Comparison of ENCODE assay signal across 18 cellular contexts in genomic region chr7:3156508-3156907, GRCh38.
DNase-seq lines count a peak whose midpoint lies in the region; ATAC-seq and TF ChIP-seq lines count a peak whose summit lies in the region.
"Had no signal": no experiment of that assay in that cellular context is flagged by ENCODE, and none has a peak within 500 bp of the region (broad histone marks: within the 10 kb centered on the region; RNA-seq: fewer than 3 reads in every experiment).

No MANE protein-coding gene starts in this region.

- in situ Hi-C loops in IMR-90 (cut with MboI; ENCODE audit: low sequenced_read_pairs): loop anchor here (10.0 to 25.0 kb wide), 2 partner anchors 272 to 469 kb away; partner anchors contain the start of gene AMZ1

- no peak for TF ChIP-seq EP300 in sigmoid colon (IDR thresholded peaks at IDR 0.05)

- CTCF ChIA-PET in IMR-90 (lab: Yijun Ruan, JAX): no interaction called here

- no peak for ATAC-seq in activated T-cell treated with anti-CD3 and anti-CD28 coated beads, Interleukin-2, amount 50 U/mL, for 72 hours (replicated peaks in 1 of 2)
- ATAC-seq in IMR-90 (ENCODE audit: low read depth) (no peak), GM21447 (IDR thresholded peaks at IDR 0.05; ENCODE audit: unreplicated experiment) (no peak)
- ATAC-seq: GM12878 had no signal

- no peak overlapping the region for H2BK20ac ChIP-seq in IMR-90 (ENCODE audit: low read depth, low read length)

- intact Hi-C loops in IMR-90 (cut with micrococcal nuclease) (loop anchor here (5.0 to 10.0 kb wide), 3 partner anchors 89 to 682 kb away; partner anchors contain the start of gene GRIFIN), sigmoid colon (cut with DNase I) (no loop called here)

- no peak overlapping the region for H3K4me3 ChIP-seq in IMR-90 (ENCODE audit: insufficient read depth, low read depth, low read length)
- H3K4me3 ChIP-seq in sigmoid colon: no peak overlapping the region
- H3K4me3 ChIP-seq: BLaER1, GM12878, GM23248 had no signal

- H4K20me1 ChIP-seq in IMR-90 (ENCODE audit: insufficient read depth, low read length): no peaks in the 10 kb centered on the region
- H4K20me1 ChIP-seq: BLaER1 had no signal

- H4K91ac ChIP-seq in IMR-90 (ENCODE audit: insufficient read depth, low read depth, low read length): no peak overlapping the region

- H3K4me1 Mint-ChIP-seq in activated T-cell treated with anti-CD3 and anti-CD28 coated beads, Interleukin-2, amount 50 U/mL, for 72 hours (ENCODE audit: low read depth): peaks cover 31% of the 10 kb centered on the region

- no peak overlapping the region for H3K23ac ChIP-seq in IMR-90 (ENCODE audit: low read depth, low read length)

- peaks cover 0 to 2% of the 10 kb centered on the region in 2 donors for H3K36me3 Mint-ChIP-seq in activated T-cell treated with anti-CD3 and anti-CD28 coated beads, Interleukin-2, amount 50 U/mL, for 72 hours (ENCODE audit: insufficient read depth in 2 of 2)
- H3K36me3 Mint-ChIP-seq: CD14-positive monocyte; CD4-positive, alpha-beta memory T cell had no signal

- H4K8ac ChIP-seq in IMR-90 (ENCODE audit: low read depth in 2 of 2, low read length in 2 of 2): no peak overlapping the region

- no peak overlapping the region for H3K4me3 Mint-ChIP-seq in activated T-cell treated with anti-CD3 and anti-CD28 coated beads, Interleukin-2, amount 50 U/mL, for 72 hours
- H3K4me3 Mint-ChIP-seq: CD14-positive monocyte; CD4-positive, alpha-beta memory T cell had no signal

- no peak overlapping the region for H2BK120ac ChIP-seq in IMR-90 (ENCODE audit: low read depth, low read length)

- peak overlapping the region; percentile 41 for H2AFZ ChIP-seq in IMR-90 (replicated peaks; ENCODE audit: low read length, poor library complexity)
- H2AFZ ChIP-seq: GM23248 had no signal

- no peak overlapping the region for H3K4me2 ChIP-seq in IMR-90 (ENCODE audit: low read depth, low read length)

- H3K4me1 ChIP-seq in IMR-90 (ENCODE audit: control insufficient read depth, insufficient read depth, low read length): no peaks in the 10 kb centered on the region
- no peaks in the 10 kb centered on the region for H3K4me1 ChIP-seq in sigmoid colon

- TF ChIP-seq CTCF in IMR-90 (conservative IDR thresholded peaks at IDR 0.05; ENCODE audit: low read depth, low read length) (no peak), sigmoid colon (IDR thresholded peaks at IDR 0.05) (no peak)

- H3K9me1 ChIP-seq in IMR-90 (ENCODE audit: insufficient read depth, low read length): no peaks in the 10 kb centered on the region

- no peak overlapping the region for H3K56ac ChIP-seq in IMR-90 (ENCODE audit: extremely low read depth, insufficient read depth, low read length)

- no peak overlapping the region for H3K14ac ChIP-seq in IMR-90 (replicated peaks; ENCODE audit: low read depth, low read length)

- H3K4ac ChIP-seq in IMR-90 (ENCODE audit: low read depth, low read length): no peak overlapping the region

- H3K27me3 ChIP-seq in IMR-90 (ENCODE audit: control insufficient read depth, insufficient read depth, low read length) (peaks cover 3% of the 10 kb centered on the region; the same call in 1 of the 2 replicates), sigmoid colon (peaks cover 0 to 3% (median 0%) of the 10 kb centered on the region in 3 donors)
- H3K27me3 ChIP-seq: BLaER1 had no signal

- no peaks in the 10 kb centered on the region for H3K79me1 ChIP-seq in IMR-90 (ENCODE audit: low read depth in 1 of 2, low read length in 2 of 2)

- H3K9ac ChIP-seq in IMR-90 (ENCODE audit: low read depth, low read length): no peak overlapping the region
- H3K9ac ChIP-seq: BLaER1, GM23248 had no signal

- no peak for DNase-seq in activated T-cell treated with anti-CD3 and anti-CD28 coated beads, Interleukin-2, amount 50 U/mL, for 72 hours
- no peak for DNase-seq in activated T-cell treated with anti-CD3 and anti-CD28 coated beads, Interleukin-2, amount 50 U/mL, for 48 hours
- DNase-seq in IMR-90 (no peak), RPMI7951 (ENCODE audit: low read depth) (peak; percentile 97), sigmoid colon (peak; percentile 40), NCI-H524 treated with DMSO at 0.1 percent for 48 hours (lab: John Stamatoyannopoulos, UW) (no peak), NCI-H1436 treated with DMSO at 0.1 percent for 48 hours (lab: John Stamatoyannopoulos, UW) (no peak)
- DNase-seq: 8988T; CD4-positive, alpha-beta memory T cell; DMS153; DMS79; GF-D8; GM23248; HCEC 1CT had no signal

- POLR2A ChIA-PET in IMR-90 (lab: Charles Lee; ENCODE audit: unreplicated experiment): no interaction called here

- dilution Hi-C loops in IMR-90 (cut with HindIII; ENCODE audit: low sequenced_read_pairs, unreplicated experiment): no loop called here

- H4K5ac ChIP-seq in IMR-90 (ENCODE audit: low read depth, low read length): no peak overlapping the region

- no peak overlapping the region for H2BK15ac ChIP-seq in IMR-90 (ENCODE audit: low read depth, low read length)

- H3K36me3 ChIP-seq in IMR-90 (ENCODE audit: control insufficient read depth, insufficient read depth, low read length): no peaks in the 10 kb centered on the region
- no peaks in the 10 kb centered on the region for H3K36me3 ChIP-seq in sigmoid colon
- H3K36me3 ChIP-seq: BLaER1 had no signal

- H3K18ac ChIP-seq in IMR-90 (ENCODE audit: low read depth, low read length): no peak overlapping the region

- WGBS in IMR-90 (ENCODE audit: extremely low coverage in 2 of 2, insufficient read length in 1 of 2), 2 experiments: 50% methylated on average over 2 of the region's 9 CpGs; no CpG with 5 or more reads in 1 of the 2 experiments
- WGBS in sigmoid colon, 2 donors: 54 to 88% methylated on average over 9 of the region's 9 CpGs

- no TSS peak for BruUV-seq in IMR-90 (replicated peaks; lab: Mats Ljungman, UMichigan)

- H3K9me3 Mint-ChIP-seq in activated T-cell treated with anti-CD3 and anti-CD28 coated beads, Interleukin-2, amount 50 U/mL, for 72 hours: peaks cover 1 to 3% of the 10 kb centered on the region in 2 donors
- H3K9me3 Mint-ChIP-seq: CD4-positive, alpha-beta memory T cell had no signal

- H3K9me3 ChIP-seq in IMR-90 (ENCODE audit: control insufficient read depth, insufficient read depth, low read length): no peaks in the 10 kb centered on the region
- no peaks in the 10 kb centered on the region for H3K9me3 ChIP-seq in sigmoid colon
- H3K9me3 ChIP-seq: BLaER1 had no signal

- TF ChIP-seq RAD21 in IMR-90 (IDR thresholded peaks at IDR 0.05; ENCODE audit: low read length): no peak

- H3K27me3 Mint-ChIP-seq in activated T-cell treated with anti-CD3 and anti-CD28 coated beads, Interleukin-2, amount 50 U/mL, for 72 hours (ENCODE audit: low read depth): no peaks in the 10 kb centered on the region

- H2AK5ac ChIP-seq in IMR-90 (ENCODE audit: low read depth, low read length): no peak overlapping the region

- H3K27ac ChIP-seq in IMR-90 (ENCODE audit: insufficient read depth, low read length): no peak overlapping the region
- H3K27ac ChIP-seq in sigmoid colon: no peak overlapping the region
- H3K27ac ChIP-seq: BLaER1, GM23248 had no signal

- H3K27ac Mint-ChIP-seq in activated T-cell treated with anti-CD3 and anti-CD28 coated beads, Interleukin-2, amount 50 U/mL, for 72 hours: peak overlapping the region; percentile 34
- H3K27ac Mint-ChIP-seq: CD14-positive monocyte had no signal

- H2BK5ac ChIP-seq in IMR-90 (ENCODE audit: low read depth, low read length, poor library complexity, severe bottlenecking): no peak overlapping the region

- TF ChIP-seq POLR2A in IMR-90 (IDR thresholded peaks at IDR 0.05; ENCODE audit: low read depth, low read length) (no peak), sigmoid colon (IDR thresholded peaks at IDR 0.05) (no peak)

- H2AK9ac ChIP-seq in IMR-90 (replicated peaks; ENCODE audit: low read depth, low read length, poor library complexity): no peak overlapping the region

TF ChIP-seq in IMR-90, 13 proteins besides CTCF, POLR2A, EP300 and RAD21:
- TF ChIP-seq NFE2L2 (IDR thresholded peaks at IDR 0.05; ENCODE audit: low read depth, low read length): no peak
- no peak for TF ChIP-seq ELK1 (IDR thresholded peaks at IDR 0.05; ENCODE audit: borderline replicate concordance, low read depth, low read length)
- no peak for TF ChIP-seq MXI1 (IDR thresholded peaks at IDR 0.05; ENCODE audit: borderline replicate concordance, low read depth, low read length)
- TF ChIP-seq FOS (IDR thresholded peaks at IDR 0.05; ENCODE audit: low read depth, low read length): no peak
- no peak for TF ChIP-seq MAFK (IDR thresholded peaks at IDR 0.05; ENCODE audit: low read depth, low read length)
- no peak for TF ChIP-seq RCOR1 (IDR thresholded peaks at IDR 0.05; ENCODE audit: insufficient replicate concordance, low read length)
- TF ChIP-seq CEBPB (IDR thresholded peaks at IDR 0.05; ENCODE audit: low read depth, low read length): no peak
- no peak for TF ChIP-seq CHD1 (IDR thresholded peaks at IDR 0.05; ENCODE audit: low read depth, low read length)
- no peak for TF ChIP-seq MAZ (IDR thresholded peaks at IDR 0.05; ENCODE audit: borderline replicate concordance, low read depth, low read length)
- no peak for TF ChIP-seq SMC3 (IDR thresholded peaks at IDR 0.05; ENCODE audit: low read depth, low read length)

Comparison
In these comparisons a context has a peak if more than half of its experiments do, and no peak if none do; other contexts are left out.
1. DNase-seq: peak in RPMI7951 (single experiment) and sigmoid colon (single experiment); none in activated T-cell treated with anti-CD3 and anti-CD28 coated beads, Interleukin-2, amount 50 U/mL, for 72 hours (0 of 2), activated T-cell treated with anti-CD3 and anti-CD28 coated beads, Interleukin-2, amount 50 U/mL, for 48 hours (0 of 2), IMR-90 (single experiment), NCI-H524 treated with DMSO at 0.1 percent for 48 hours (single experiment) and NCI-H1436 treated with DMSO at 0.1 percent for 48 hours (single experiment).